11 cellular contexts compared by ENCODE assay signal in the genomic region with DNA sequence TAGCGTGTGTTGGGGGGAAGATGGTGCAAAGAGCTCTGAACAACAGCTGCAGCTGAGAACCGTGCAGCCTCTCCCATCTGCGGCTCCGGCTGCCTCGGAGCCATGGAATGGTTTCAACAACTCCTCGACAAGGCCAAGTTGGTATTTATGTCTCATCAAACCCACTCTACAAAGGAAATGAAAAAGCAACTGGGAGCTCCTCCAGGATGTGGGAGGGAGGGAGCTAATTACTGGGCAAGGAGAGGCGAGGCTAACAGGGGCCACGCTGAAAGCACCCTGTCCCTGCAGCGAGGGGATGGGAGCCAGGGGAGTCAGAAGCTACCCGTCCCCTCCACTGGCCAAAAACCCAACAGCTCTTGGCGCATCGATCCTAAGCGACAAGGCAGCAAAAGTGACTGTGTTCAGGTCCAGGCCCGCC.
A peak's percentile ranks its signal among the peaks of the same experiment; 100 is the strongest.
DNase-seq lines count a peak whose midpoint lies in the region; ATAC-seq and TF ChIP-seq lines count a peak whose summit lies in the region.
"Had no signal": no experiment of that assay in that cellular context is flagged by ENCODE, and none has a peak within 500 bp of the region (broad histone marks: within the 10 kb centered on the region; RNA-seq: fewer than 3 reads in every experiment).

No MANE protein-coding gene starts in this region.

- no peak overlapping the region for H2BK15ac ChIP-seq in IMR-90 (ENCODE audit: low read depth, low read length)

- peaks cover 14% of the 10 kb centered on the region for H3K4me1 ChIP-seq in IMR-90 (ENCODE audit: control insufficient read depth, insufficient read depth, low read length)
- H3K4me1 ChIP-seq in tibial nerve, result peaks cover 0 to 7% (median 0%) of the 10 kb centered on the region in 4 donors
- H3K4me1 ChIP-seq in mucosa of descending colon (ENCODE audit: low read depth), result peaks cover 9% of the 10 kb centered on the region

- TF ChIP-seq RAD21 in IMR-90 (IDR thresholded peaks at IDR 0.05; ENCODE audit: low read length), result no peak

- no peaks in the 10 kb centered on the region for H3K9me3 ChIP-seq in IMR-90 (ENCODE audit: control insufficient read depth, insufficient read depth, low read length)
- H3K9me3 ChIP-seq in tibial nerve, result no peaks in the 10 kb centered on the region
- H3K9me3 ChIP-seq in mucosa of descending colon, result no peaks in the 10 kb centered on the region

- POLR2A ChIA-PET in AG04449 (lab: Yijun Ruan, JAX), result interaction anchor here (0.6 to 1.1 kb wide), 2 partner anchors 54 to 414 kb away, joined by 3 to 5 read pairs; no protein-coding TSS in a partner anchor
- POLR2A ChIA-PET in IMR-90 (lab: Charles Lee; ENCODE audit: unreplicated experiment), result no interaction called here

- DNase-seq in AG04449 (ENCODE audit: low read depth, low spot score) (peak; percentile 24), IMR-90 (peak; percentile 82), dermis blood vessel endothelial cell (peak; percentile 31), middle frontal gyrus (ENCODE audit: extremely low spot score, low spot score) (peak; percentile 70), tibial nerve (ENCODE audit: low spot score in 2 of 2) (no peak), mucosa of descending colon (no peak)
- DNase-seq: activated CD8-positive, alpha-beta memory T cell treated with anti-CD3 and anti-CD28 coated beads, Interleukin-2, amount 50 U/mL, for 4 hours; HCEC 1CT; naive thymus-derived CD4-positive, alpha-beta T cell had no signal

- 55% methylated on average over 3 of the region's 14 CpGs; no CpG with 5 or more reads in 1 of the 2 experiments for WGBS in IMR-90 (ENCODE audit: extremely low coverage in 2 of 2, insufficient read length in 1 of 2), 2 experiments
- WGBS in tibial nerve, 2 donors, result 71 to 75% methylated on average over 14 of the region's 14 CpGs

- H2BK120ac ChIP-seq in IMR-90 (ENCODE audit: low read depth, low read length), result no peak overlapping the region

- in situ Hi-C loops in IMR-90 (cut with MboI; ENCODE audit: low sequenced_read_pairs), result loop anchor here (25.0 kb wide), 1 partner anchor 818 kb away; no protein-coding TSS in a partner anchor

- H2BK20ac ChIP-seq in IMR-90 (ENCODE audit: low read depth, low read length), result no peak overlapping the region

- H4K5ac ChIP-seq in IMR-90 (ENCODE audit: low read depth, low read length), result no peak overlapping the region; the same call in 1 of the 2 replicates

- no peak overlapping the region for H3K4me3 ChIP-seq in AG04449 (ENCODE audit: low read depth, low read length)
- no peak overlapping the region for H3K4me3 ChIP-seq in IMR-90 (ENCODE audit: insufficient read depth, low read depth, low read length)
- no peak overlapping the region for H3K4me3 ChIP-seq in tibial nerve
- no peak overlapping the region for H3K4me3 ChIP-seq in mucosa of descending colon

- H3K27ac ChIP-seq in IMR-90 (ENCODE audit: insufficient read depth, low read length), result peak overlapping the region; percentile 73
- no peak overlapping the region for H3K27ac ChIP-seq in tibial nerve

- no peak overlapping the region for H2AK9ac ChIP-seq in IMR-90 (replicated peaks; ENCODE audit: low read depth, low read length, poor library complexity)

- no peak overlapping the region; the same call in 1 of the 2 replicates for H4K91ac ChIP-seq in IMR-90 (ENCODE audit: insufficient read depth, low read depth, low read length)

- CTCF ChIA-PET in AG04449 (lab: Yijun Ruan, JAX), result interaction anchor here (1.0 to 18.3 kb wide), 7 partner anchors 8 to 83 kb away, joined by 3 to 537 read pairs (median 4); a partner anchor contains a TSS
- CTCF ChIA-PET in IMR-90 (lab: Yijun Ruan, JAX), result interaction anchor here (0.7 to 1.3 kb wide), 3 partner anchors 9 to 84 kb away, joined by 3 read pairs; no protein-coding TSS in a partner anchor

- H3K27me3 ChIP-seq in IMR-90 (ENCODE audit: control insufficient read depth, insufficient read depth, low read length), result no peaks in the 10 kb centered on the region
- no peaks in the 10 kb centered on the region for H3K27me3 ChIP-seq in tibial nerve

- H2AK5ac ChIP-seq in IMR-90 (ENCODE audit: low read depth, low read length), result peak overlapping the region; percentile 54; the same call in 1 of the 2 replicates

- intact Hi-C loops in IMR-90 (cut with micrococcal nuclease), result no loop called here
- intact Hi-C loops in mucosa of descending colon (cut with DNase I, micrococcal nuclease), result no loop called here

- peaks cover 8% of the 10 kb centered on the region; the same call in 1 of the 2 replicates for H3K9me1 ChIP-seq in IMR-90 (ENCODE audit: insufficient read depth, low read length)

- H3K4me2 ChIP-seq in IMR-90 (ENCODE audit: low read depth, low read length), result peak overlapping the region; percentile 1; the same call in 1 of the 2 replicates

- H3K14ac ChIP-seq in IMR-90 (replicated peaks; ENCODE audit: low read depth, low read length), result peak overlapping the region; percentile 5; the same call in 1 of the 2 replicates

- dilution Hi-C loops in IMR-90 (cut with HindIII; ENCODE audit: low sequenced_read_pairs, unreplicated experiment), result no loop called here

- peak overlapping the region; percentile 36 for H2BK5ac ChIP-seq in IMR-90 (ENCODE audit: low read depth, low read length, poor library complexity, severe bottlenecking)

- TF ChIP-seq EP300 in tibial nerve (IDR thresholded peaks at IDR 0.05), result no peak

- no peaks in the 10 kb centered on the region; the same call in 1 of the 2 replicates for H4K20me1 ChIP-seq in IMR-90 (ENCODE audit: insufficient read depth, low read length)

- peak overlapping the region; percentile 81 for H2AFZ ChIP-seq in IMR-90 (replicated peaks; ENCODE audit: low read length, poor library complexity)

- TF ChIP-seq POLR2A in IMR-90 (IDR thresholded peaks at IDR 0.05; ENCODE audit: low read depth, low read length), result no peak
- TF ChIP-seq POLR2A in tibial nerve (IDR thresholded peaks at IDR 0.05), result no peak

- H4K8ac ChIP-seq in IMR-90 (ENCODE audit: low read depth in 2 of 2, low read length in 2 of 2), result peak overlapping the region; percentile 44 to 71; a peak in 3 of 4 replicates

- 0 out of 2 replicates have a peak overlapping the region, but pooled peaks have one; percentile 79 for H3K23ac ChIP-seq in IMR-90 (ENCODE audit: low read depth, low read length)

- TF ChIP-seq CTCF in AG04449 (IDR thresholded peaks at IDR 0.05; ENCODE audit: insufficient read depth, low read length, missing control alignments) (no peak), IMR-90 (conservative IDR thresholded peaks at IDR 0.05; ENCODE audit: low read depth, low read length) (no peak), tibial nerve (IDR thresholded peaks at IDR 0.05) (no peak), mucosa of descending colon (IDR thresholded peaks at IDR 0.05) (no peak)

- peaks cover 0 to 12% of the 10 kb centered on the region in 2 experiments; a peak in 2 of 4 replicates for H3K79me1 ChIP-seq in IMR-90 (ENCODE audit: low read depth in 1 of 2, low read length in 2 of 2)

- H3K36me3 ChIP-seq in IMR-90 (ENCODE audit: control insufficient read depth, insufficient read depth, low read length) (peaks cover 3% of the 10 kb centered on the region; the same call in 1 of the 2 replicates), tibial nerve (peaks cover 0 to 22% (median 0%) of the 10 kb centered on the region in 3 donors), mucosa of descending colon (ENCODE audit: low read depth) (no peaks in the 10 kb centered on the region)

- H3K4ac ChIP-seq in IMR-90 (ENCODE audit: low read depth, low read length), result peak overlapping the region; percentile 34

- no TSS peak for BruUV-seq in IMR-90 (replicated peaks; lab: Mats Ljungman, UMichigan)

- no peak overlapping the region for H3K56ac ChIP-seq in IMR-90 (ENCODE audit: extremely low read depth, insufficient read depth, low read length)

- H3K9ac ChIP-seq in IMR-90 (ENCODE audit: low read depth, low read length), result peak overlapping the region; percentile 4; the same call in 1 of the 2 replicates

- H3K18ac ChIP-seq in IMR-90 (ENCODE audit: low read depth, low read length), result no peak overlapping the region

- ATAC-seq in IMR-90 (ENCODE audit: low read depth), result peak; percentile 87
- no peak for ATAC-seq in GM18861 (IDR thresholded peaks at IDR 0.05; ENCODE audit: unreplicated experiment)
- ATAC-seq in mucosa of descending colon, result no peak
- no peak for ATAC-seq in GM18520 (IDR thresholded peaks at IDR 0.05; ENCODE audit: unreplicated experiment)
- ATAC-seq: naive thymus-derived CD4-positive, alpha-beta T cell had no signal

TF ChIP-seq in IMR-90, 13 proteins besides CTCF, POLR2A, EP300 and RAD21:
- no peak for TF ChIP-seq MAFK (IDR thresholded peaks at IDR 0.05; ENCODE audit: low read depth, low read length)

Comparison
In these comparisons a context has a peak if more than half of its experiments do, and no peak if none do; other contexts are left out.
1. DNase-seq: peak in AG04449 (single experiment), IMR-90 (single experiment), dermis blood vessel endothelial cell (single experiment) and middle frontal gyrus (single experiment); none in tibial nerve (0 of 2) and mucosa of descending colon (0 of 3).